ENCODE assay signal across 1 cellular context in genomic region chr22:42291287-42291686, GRCh38.
TF ChIP-seq lines count a peak whose summit lies in the region.

No MANE protein-coding gene starts in this region.

TF ChIP-seq in HepG2, 621 proteins besides CTCF, POLR2A, EP300 and RAD21 (continued from another document):
- TF ChIP-seq HNF1B (CRISPR knock-in tag; IDR thresholded peaks at IDR 0.05) (no peak), MIXL1 (CRISPR knock-in tag; IDR thresholded peaks at IDR 0.05) (no peak), ZFX (CRISPR knock-in tag; IDR thresholded peaks at IDR 0.05; ENCODE audit: low read depth) (0 out of 2 replicates have a peak, but pooled peaks have one; percentile 17), ZNF687 (CRISPR knock-in tag; IDR thresholded peaks at IDR 0.05) (peak; percentile 32), MLLT10 (CRISPR knock-in tag; IDR thresholded peaks at IDR 0.05) (no peak), MIER2 (CRISPR knock-in tag; IDR thresholded peaks at IDR 0.05) (peak; percentile 68; the same call in 1 of the 2 replicates), ESRRA (CRISPR knock-in tag; IDR thresholded peaks at IDR 0.05; ENCODE audit: low read depth) (peak; percentile 82; the same call in 1 of the 2 replicates), HNF4A (CRISPR knock-in tag; IDR thresholded peaks at IDR 0.05) (peak; percentile 82), ETV5 (CRISPR knock-in tag; IDR thresholded peaks at IDR 0.05; ENCODE audit: borderline replicate concordance) (no peak), TFAP4 (IDR thresholded peaks at IDR 0.05; ENCODE audit: borderline replicate concordance, low read depth) (peak; percentile 55; the same call in 1 of the 2 replicates), ZNF782 (CRISPR knock-in tag; IDR thresholded peaks at IDR 0.05; ENCODE audit: borderline replicate concordance) (no peak)
